1 cellular context compared by ENCODE assay signal in the genomic region with DNA sequence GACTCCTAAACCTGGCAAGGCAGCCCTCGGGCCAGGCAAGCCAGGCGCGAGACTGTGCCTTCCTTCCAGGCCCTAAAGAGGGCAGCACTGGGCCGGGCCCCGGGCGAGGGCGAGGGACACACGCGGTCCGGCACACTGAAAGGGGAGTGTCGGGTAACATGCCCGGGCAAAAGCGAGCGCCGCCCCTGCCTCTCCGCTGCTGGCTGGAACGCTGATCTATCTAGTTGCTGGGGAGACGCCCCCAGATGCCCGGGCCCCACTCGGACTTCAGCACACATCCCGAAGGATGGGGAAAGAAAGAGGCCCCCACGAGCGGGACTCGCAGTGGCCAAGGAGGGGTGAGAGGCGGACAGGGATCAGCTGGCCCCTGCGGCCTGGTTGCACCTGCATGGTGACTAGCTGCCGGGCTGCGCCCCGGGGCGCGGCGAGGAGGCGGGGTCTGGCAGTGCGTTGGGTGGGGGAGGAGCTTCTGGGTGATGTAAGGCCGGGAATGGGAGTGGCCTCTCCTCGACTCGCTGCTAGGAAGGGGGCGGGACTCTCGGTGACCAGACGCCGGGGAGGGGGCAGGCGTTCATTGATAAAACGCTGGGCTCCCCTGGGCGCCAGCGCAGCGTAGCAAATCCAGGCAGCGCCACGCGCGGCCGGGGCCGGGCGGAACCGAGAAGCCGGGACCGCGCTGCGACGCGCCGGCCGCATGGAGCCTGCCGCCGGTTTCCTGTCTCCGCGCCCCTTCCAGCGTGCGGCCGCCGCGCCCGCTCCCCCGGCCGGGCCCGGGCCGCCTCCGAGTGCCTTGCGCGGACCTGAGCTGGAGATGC.
A peak's percentile ranks its signal among the peaks of the same experiment; 100 is the strongest.
TF ChIP-seq lines count a peak whose summit lies in the region.

Gene PLK3 (plus strand): TSS at position 608 of the 815 bp plus-strand sequence. CDS start 87 bp downstream, at position 695.

TF ChIP-seq in K562, 482 proteins besides CTCF, POLR2A, EP300 and RAD21 (continued from another document):
- TF ChIP-seq, protein P1, sequence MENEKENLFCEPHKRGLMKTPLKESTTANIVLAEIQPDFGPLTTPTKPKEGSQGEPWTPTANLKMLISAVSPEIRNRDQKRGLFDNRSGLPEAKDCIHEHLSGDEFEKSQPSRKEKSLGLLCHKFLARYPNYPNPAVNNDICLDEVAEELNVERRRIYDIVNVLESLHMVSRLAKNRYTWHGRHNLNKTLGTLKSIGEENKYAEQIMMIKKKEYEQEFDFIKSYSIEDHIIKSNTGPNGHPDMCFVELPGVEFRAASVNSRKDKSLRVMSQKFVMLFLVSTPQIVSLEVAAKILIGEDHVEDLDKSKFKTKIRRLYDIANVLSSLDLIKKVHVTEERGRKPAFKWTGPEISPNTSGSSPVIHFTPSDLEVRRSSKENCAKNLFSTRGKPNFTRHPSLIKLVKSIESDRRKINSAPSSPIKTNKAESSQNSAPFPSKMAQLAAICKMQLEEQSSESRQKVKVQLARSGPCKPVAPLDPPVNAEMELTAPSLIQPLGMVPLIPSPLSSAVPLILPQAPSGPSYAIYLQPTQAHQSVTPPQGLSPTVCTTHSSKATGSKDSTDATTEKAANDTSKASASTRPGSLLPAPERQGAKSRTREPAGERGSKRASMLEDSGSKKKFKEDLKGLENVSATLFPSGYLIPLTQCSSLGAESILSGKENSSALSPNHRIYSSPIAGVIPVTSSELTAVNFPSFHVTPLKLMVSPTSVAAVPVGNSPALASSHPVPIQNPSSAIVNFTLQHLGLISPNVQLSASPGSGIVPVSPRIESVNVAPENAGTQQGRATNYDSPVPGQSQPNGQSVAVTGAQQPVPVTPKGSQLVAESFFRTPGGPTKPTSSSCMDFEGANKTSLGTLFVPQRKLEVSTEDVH (IDR thresholded peaks at IDR 0.05; ENCODE audit: low read depth, partially characterized antibody) = peak; percentile 57
- no peak for TF ChIP-seq NR2C2 (CRISPR knock-in tag; IDR thresholded peaks at IDR 0.05)
- peak; percentile 76 for TF ChIP-seq NR2C2 (tag; IDR thresholded peaks at IDR 0.05)
- TF ChIP-seq, protein P2, sequence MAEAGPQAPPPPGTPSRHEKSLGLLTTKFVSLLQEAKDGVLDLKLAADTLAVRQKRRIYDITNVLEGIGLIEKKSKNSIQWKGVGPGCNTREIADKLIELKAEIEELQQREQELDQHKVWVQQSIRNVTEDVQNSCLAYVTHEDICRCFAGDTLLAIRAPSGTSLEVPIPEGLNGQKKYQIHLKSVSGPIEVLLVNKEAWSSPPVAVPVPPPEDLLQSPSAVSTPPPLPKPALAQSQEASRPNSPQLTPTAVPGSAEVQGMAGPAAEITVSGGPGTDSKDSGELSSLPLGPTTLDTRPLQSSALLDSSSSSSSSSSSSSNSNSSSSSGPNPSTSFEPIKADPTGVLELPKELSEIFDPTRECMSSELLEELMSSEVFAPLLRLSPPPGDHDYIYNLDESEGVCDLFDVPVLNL (CRISPR knock-in tag; IDR thresholded peaks at IDR 0.05; ENCODE audit: low read depth) = no peak
- TF ChIP-seq TSHZ1 (CRISPR knock-in tag; IDR thresholded peaks at IDR 0.05) = no peak
- peak; percentile 70 for TF ChIP-seq ZNF175 (CRISPR knock-in tag; IDR thresholded peaks at IDR 0.05; ENCODE audit: low read depth)
- TF ChIP-seq, protein P3, sequence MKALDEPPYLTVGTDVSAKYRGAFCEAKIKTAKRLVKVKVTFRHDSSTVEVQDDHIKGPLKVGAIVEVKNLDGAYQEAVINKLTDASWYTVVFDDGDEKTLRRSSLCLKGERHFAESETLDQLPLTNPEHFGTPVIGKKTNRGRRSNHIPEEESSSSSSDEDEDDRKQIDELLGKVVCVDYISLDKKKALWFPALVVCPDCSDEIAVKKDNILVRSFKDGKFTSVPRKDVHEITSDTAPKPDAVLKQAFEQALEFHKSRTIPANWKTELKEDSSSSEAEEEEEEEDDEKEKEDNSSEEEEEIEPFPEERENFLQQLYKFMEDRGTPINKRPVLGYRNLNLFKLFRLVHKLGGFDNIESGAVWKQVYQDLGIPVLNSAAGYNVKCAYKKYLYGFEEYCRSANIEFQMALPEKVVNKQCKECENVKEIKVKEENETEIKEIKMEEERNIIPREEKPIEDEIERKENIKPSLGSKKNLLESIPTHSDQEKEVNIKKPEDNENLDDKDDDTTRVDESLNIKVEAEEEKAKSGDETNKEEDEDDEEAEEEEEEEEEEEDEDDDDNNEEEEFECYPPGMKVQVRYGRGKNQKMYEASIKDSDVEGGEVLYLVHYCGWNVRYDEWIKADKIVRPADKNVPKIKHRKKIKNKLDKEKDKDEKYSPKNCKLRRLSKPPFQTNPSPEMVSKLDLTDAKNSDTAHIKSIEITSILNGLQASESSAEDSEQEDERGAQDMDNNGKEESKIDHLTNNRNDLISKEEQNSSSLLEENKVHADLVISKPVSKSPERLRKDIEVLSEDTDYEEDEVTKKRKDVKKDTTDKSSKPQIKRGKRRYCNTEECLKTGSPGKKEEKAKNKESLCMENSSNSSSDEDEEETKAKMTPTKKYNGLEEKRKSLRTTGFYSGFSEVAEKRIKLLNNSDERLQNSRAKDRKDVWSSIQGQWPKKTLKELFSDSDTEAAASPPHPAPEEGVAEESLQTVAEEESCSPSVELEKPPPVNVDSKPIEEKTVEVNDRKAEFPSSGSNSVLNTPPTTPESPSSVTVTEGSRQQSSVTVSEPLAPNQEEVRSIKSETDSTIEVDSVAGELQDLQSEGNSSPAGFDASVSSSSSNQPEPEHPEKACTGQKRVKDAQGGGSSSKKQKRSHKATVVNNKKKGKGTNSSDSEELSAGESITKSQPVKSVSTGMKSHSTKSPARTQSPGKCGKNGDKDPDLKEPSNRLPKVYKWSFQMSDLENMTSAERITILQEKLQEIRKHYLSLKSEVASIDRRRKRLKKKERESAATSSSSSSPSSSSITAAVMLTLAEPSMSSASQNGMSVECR (CRISPR knock-in tag; IDR thresholded peaks at IDR 0.05) = peak; percentile 96
- TF ChIP-seq HDAC6 (IDR thresholded peaks at IDR 0.05; ENCODE audit: low read depth, low read length) = no peak
- TF ChIP-seq SMARCA4 (IDR thresholded peaks at IDR 0.05) = peak; percentile 72
- TF ChIP-seq, protein P4, sequence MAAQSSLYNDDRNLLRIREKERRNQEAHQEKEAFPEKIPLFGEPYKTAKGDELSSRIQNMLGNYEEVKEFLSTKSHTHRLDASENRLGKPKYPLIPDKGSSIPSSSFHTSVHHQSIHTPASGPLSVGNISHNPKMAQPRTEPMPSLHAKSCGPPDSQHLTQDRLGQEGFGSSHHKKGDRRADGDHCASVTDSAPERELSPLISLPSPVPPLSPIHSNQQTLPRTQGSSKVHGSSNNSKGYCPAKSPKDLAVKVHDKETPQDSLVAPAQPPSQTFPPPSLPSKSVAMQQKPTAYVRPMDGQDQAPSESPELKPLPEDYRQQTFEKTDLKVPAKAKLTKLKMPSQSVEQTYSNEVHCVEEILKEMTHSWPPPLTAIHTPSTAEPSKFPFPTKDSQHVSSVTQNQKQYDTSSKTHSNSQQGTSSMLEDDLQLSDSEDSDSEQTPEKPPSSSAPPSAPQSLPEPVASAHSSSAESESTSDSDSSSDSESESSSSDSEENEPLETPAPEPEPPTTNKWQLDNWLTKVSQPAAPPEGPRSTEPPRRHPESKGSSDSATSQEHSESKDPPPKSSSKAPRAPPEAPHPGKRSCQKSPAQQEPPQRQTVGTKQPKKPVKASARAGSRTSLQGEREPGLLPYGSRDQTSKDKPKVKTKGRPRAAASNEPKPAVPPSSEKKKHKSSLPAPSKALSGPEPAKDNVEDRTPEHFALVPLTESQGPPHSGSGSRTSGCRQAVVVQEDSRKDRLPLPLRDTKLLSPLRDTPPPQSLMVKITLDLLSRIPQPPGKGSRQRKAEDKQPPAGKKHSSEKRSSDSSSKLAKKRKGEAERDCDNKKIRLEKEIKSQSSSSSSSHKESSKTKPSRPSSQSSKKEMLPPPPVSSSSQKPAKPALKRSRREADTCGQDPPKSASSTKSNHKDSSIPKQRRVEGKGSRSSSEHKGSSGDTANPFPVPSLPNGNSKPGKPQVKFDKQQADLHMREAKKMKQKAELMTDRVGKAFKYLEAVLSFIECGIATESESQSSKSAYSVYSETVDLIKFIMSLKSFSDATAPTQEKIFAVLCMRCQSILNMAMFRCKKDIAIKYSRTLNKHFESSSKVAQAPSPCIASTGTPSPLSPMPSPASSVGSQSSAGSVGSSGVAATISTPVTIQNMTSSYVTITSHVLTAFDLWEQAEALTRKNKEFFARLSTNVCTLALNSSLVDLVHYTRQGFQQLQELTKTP (IDR thresholded peaks at IDR 0.05; ENCODE audit: low read depth in 1 of 2, partially characterized antibody in 2 of 2) = peak; percentile 23 to 41
- peak; percentile 86 for TF ChIP-seq ZNF583 (CRISPR knock-in tag; IDR thresholded peaks at IDR 0.05)
- no peak; a peak in 1 of 4 replicates for TF ChIP-seq KDM1A (IDR thresholded peaks at IDR 0.05)
- peak; percentile 85 for TF ChIP-seq ZBTB17 (CRISPR knock-in tag; IDR thresholded peaks at IDR 0.05)
- peak; percentile 96 for TF ChIP-seq MTA3 (IDR thresholded peaks at IDR 0.05; ENCODE audit: borderline replicate concordance)
- TF ChIP-seq IFI16 (CRISPR knock-in tag; IDR thresholded peaks at IDR 0.05) = no peak
- TF ChIP-seq HMGN3 (IDR thresholded peaks at IDR 0.05; ENCODE audit: borderline replicate concordance, extremely low read depth, insufficient read length, low read depth, low read length) = peak; percentile 83
- TF ChIP-seq GTF2A2 (tag; IDR thresholded peaks at IDR 0.05) = no peak
- no peak; the same call in 1 of the 2 replicates for TF ChIP-seq ZNF263 (CRISPR knock-in tag; IDR thresholded peaks at IDR 0.05; ENCODE audit: borderline replicate concordance)
- peak; percentile 97 for TF ChIP-seq L3MBTL2 (IDR thresholded peaks at IDR 0.05)
- no peak for TF ChIP-seq ZFPM2 (CRISPR knock-in tag; IDR thresholded peaks at IDR 0.05)
- no peak for TF ChIP-seq ZNF316 (IDR thresholded peaks at IDR 0.05)
- peak; percentile 74; the same call in 1 of the 2 replicates for TF ChIP-seq BCOR (IDR thresholded peaks at IDR 0.05)
- peak; percentile 83 to 97 for TF ChIP-seq SIN3A (IDR thresholded peaks at IDR 0.05; ENCODE audit: borderline replicate concordance in 2 of 2, control insufficient read depth in 1 of 2, low read depth in 2 of 2, low read length in 2 of 2)
- TF ChIP-seq RUNX1 (IDR thresholded peaks at IDR 0.05; ENCODE audit: low read depth) = no peak; the same call in 1 of the 2 replicates
- no peak for TF ChIP-seq MCM3 (IDR thresholded peaks at IDR 0.05)
- TF ChIP-seq ZNF184 (CRISPR knock-in tag; IDR thresholded peaks at IDR 0.05) = no peak
- peak in 2 of 3 experiments; percentile 70 to 79 for TF ChIP-seq YY1 (IDR thresholded peaks at IDR 0.05; ENCODE audit: borderline replicate concordance in 1 of 3, control insufficient read depth in 1 of 3, extremely low read depth in 1 of 3, insufficient read depth in 3 of 3, insufficient read length in 1 of 3, insufficient replicate concordance in 2 of 3, low read depth in 1 of 3, low read length in 2 of 3)
- TF ChIP-seq POLR2B (IDR thresholded peaks at IDR 0.05; ENCODE audit: low read depth, partially characterized antibody) = peak; percentile 75
- TF ChIP-seq KDM2B (CRISPR knock-in tag; IDR thresholded peaks at IDR 0.05) = peak; percentile 35
- no peak for TF ChIP-seq ZNF75A (CRISPR knock-in tag; IDR thresholded peaks at IDR 0.05)
- TF ChIP-seq ZNF76 (CRISPR knock-in tag; IDR thresholded peaks at IDR 0.05; ENCODE audit: borderline replicate concordance) = no peak
- no peak for TF ChIP-seq ZNF764 (CRISPR knock-in tag; IDR thresholded peaks at IDR 0.05; ENCODE audit: low read depth)
- TF ChIP-seq ZNF121 (CRISPR knock-in tag; conservative IDR thresholded peaks at IDR 0.05) = no peak
- TF ChIP-seq, protein P5, sequence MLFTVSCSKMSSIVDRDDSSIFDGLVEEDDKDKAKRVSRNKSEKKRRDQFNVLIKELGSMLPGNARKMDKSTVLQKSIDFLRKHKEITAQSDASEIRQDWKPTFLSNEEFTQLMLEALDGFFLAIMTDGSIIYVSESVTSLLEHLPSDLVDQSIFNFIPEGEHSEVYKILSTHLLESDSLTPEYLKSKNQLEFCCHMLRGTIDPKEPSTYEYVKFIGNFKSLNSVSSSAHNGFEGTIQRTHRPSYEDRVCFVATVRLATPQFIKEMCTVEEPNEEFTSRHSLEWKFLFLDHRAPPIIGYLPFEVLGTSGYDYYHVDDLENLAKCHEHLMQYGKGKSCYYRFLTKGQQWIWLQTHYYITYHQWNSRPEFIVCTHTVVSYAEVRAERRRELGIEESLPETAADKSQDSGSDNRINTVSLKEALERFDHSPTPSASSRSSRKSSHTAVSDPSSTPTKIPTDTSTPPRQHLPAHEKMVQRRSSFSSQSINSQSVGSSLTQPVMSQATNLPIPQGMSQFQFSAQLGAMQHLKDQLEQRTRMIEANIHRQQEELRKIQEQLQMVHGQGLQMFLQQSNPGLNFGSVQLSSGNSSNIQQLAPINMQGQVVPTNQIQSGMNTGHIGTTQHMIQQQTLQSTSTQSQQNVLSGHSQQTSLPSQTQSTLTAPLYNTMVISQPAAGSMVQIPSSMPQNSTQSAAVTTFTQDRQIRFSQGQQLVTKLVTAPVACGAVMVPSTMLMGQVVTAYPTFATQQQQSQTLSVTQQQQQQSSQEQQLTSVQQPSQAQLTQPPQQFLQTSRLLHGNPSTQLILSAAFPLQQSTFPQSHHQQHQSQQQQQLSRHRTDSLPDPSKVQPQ (CRISPR knock-in tag; IDR thresholded peaks at IDR 0.05; ENCODE audit: borderline replicate concordance) = no peak
- peak; percentile 43 for TF ChIP-seq RBBP5 (IDR thresholded peaks at IDR 0.05; ENCODE audit: borderline replicate concordance, insufficient read depth, low read length, poor library complexity, severe bottlenecking)
- TF ChIP-seq SMAD4 (CRISPR knock-in tag; conservative IDR thresholded peaks at IDR 0.05) = peak; percentile 97
